ENCODE assay signal across 18 cellular contexts in genomic region chr16:11159189-11159588, GRCh38.
"Had no signal": no experiment of that assay in that cellular context is flagged by ENCODE, and none has a peak within 500 bp of the region (broad histone marks: within the 10 kb centered on the region; RNA-seq: fewer than 3 reads in every experiment).

No MANE protein-coding gene starts in this region.

- H3K36me3 Mint-ChIP-seq: neural progenitor cell had no signal

- DNase-seq: activated CD4-positive, alpha-beta T cell treated with anti-CD3 and anti-CD28 coated beads, Interleukin-2, amount 10 ng/mL, durations not matched to agents 24 days and 14 days; activated naive CD4-positive, alpha-beta T cell treated with anti-CD3 and anti-CD28 coated beads for 36 hours; anterior cingulate cortex; body of pancreas; effector CD8-positive, alpha-beta T cell; foreskin fibroblast; kidney; lower lobe of right lung; mesendoderm; mucosa of descending colon; retina; SHP77 treated with DMSO at 0.1 percent for 48 hours; sigmoid colon; stimulated activated CD4-positive, alpha-beta T cell treated with anti-CD3 and anti-CD28 coated beads, Interleukin-15, amount 100 ng/mL, for 24 hours; stimulated activated naive CD4-positive, alpha-beta T cell; thyroid gland; upper lobe of right lung had no signal

- H3K4me3 Mint-ChIP-seq: activated CD4-positive, alpha-beta T cell treated with anti-CD3 and anti-CD28 coated beads, Interleukin-2, amount 10 ng/mL, durations not matched to agents 24 days and 14 days; activated naive CD4-positive, alpha-beta T cell treated with anti-CD3 and anti-CD28 coated beads for 36 hours; neural progenitor cell had no signal

- H3K27ac Mint-ChIP-seq: activated naive CD4-positive, alpha-beta T cell treated with anti-CD3 and anti-CD28 coated beads for 36 hours; neural progenitor cell had no signal

- ATAC-seq: body of pancreas, lower lobe of right lung, mucosa of descending colon, upper lobe of right lung had no signal

- H3K27me3 Mint-ChIP-seq: activated CD4-positive, alpha-beta T cell treated with anti-CD3 and anti-CD28 coated beads, Interleukin-2, amount 10 ng/mL, durations not matched to agents 24 days and 14 days had no signal

- H3K9me3 Mint-ChIP-seq: activated naive CD4-positive, alpha-beta T cell treated with anti-CD3 and anti-CD28 coated beads for 36 hours; neural progenitor cell had no signal
